8 cellular contexts compared by ENCODE assay signal in the genomic region with DNA sequence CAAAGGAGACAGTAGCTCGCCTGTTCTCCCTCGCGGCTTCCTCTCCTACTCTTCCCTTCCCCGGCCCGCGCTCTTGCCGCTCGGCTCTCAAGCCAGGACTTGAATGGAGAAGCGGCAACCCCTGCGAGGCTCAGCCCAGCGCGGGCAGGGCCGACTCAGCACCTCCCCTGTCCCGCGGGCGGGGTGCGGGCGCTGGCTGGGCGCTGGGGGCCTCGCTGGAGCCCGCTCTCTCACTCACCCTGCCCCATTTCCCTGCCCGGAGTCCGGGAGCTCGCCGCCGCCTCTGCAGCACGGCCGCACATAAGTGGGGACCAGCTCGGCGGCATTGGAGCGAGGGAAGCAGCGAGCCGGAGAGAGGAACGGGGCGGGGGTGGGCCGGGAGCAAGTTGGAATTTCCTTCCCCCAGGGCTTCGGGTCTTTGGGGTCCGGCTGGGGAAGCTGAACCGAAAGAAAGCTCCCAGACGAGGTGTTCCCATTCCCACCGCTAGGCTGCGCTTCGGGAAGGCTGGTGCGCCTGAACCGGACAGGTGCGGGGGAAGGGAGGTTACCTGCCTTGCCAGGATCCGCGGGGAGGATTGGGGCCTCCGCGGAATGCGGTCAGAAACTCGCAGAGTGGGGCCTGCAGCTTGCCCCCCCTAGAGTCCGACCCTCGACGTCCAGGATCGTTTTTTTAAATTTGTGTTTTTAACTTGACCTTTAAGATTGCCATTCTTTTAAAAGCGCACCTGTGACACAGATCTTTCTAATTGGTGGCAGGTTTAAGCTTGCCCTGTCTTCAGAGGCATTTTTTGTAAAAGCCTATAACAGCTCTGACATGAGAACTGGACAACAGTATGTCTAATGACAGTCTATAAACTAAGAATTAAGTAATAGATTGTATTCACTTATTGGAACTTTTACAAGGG. TPM values are rescaled to one million over a fixed set of nuclear protein-coding genes. Genes with fewer than 3 reads are reported as not detected.
DNase-seq lines count a peak whose midpoint lies in the region; ATAC-seq and TF ChIP-seq lines count a peak whose summit lies in the region.

A gene with protein sequence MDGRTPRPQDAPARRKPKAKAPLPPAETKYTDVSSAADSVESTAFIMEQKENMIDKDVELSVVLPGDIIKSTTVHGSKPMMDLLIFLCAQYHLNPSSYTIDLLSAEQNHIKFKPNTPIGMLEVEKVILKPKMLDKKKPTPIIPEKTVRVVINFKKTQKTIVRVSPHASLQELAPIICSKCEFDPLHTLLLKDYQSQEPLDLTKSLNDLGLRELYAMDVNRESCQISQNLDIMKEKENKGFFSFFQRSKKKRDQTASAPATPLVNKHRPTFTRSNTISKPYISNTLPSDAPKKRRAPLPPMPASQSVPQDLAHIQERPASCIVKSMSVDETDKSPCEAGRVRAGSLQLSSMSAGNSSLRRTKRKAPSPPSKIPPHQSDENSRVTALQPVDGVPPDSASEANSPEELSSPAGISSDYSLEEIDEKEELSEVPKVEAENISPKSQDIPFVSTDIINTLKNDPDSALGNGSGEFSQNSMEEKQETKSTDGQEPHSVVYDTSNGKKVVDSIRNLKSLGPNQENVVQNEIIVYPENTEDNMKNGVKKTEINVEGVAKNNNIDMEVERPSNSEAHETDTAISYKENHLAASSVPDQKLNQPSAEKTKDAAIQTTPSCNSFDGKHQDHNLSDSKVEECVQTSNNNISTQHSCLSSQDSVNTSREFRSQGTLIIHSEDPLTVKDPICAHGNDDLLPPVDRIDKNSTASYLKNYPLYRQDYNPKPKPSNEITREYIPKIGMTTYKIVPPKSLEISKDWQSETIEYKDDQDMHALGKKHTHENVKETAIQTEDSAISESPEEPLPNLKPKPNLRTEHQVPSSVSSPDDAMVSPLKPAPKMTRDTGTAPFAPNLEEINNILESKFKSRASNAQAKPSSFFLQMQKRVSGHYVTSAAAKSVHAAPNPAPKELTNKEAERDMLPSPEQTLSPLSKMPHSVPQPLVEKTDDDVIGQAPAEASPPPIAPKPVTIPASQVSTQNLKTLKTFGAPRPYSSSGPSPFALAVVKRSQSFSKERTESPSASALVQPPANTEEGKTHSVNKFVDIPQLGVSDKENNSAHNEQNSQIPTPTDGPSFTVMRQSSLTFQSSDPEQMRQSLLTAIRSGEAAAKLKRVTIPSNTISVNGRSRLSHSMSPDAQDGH (minus strand): TSS at position 105 of the 905 bp plus-strand sequence. CDS start 627 bp downstream, outside the sequence.

- ATAC-seq in GM19452 (IDR thresholded peaks at IDR 0.05; ENCODE audit: unreplicated experiment) (peak; percentile 72), HG03460 (IDR thresholded peaks at IDR 0.05; ENCODE audit: unreplicated experiment) (peak; percentile 56)

- DNase-seq in Caki2 (ENCODE audit: low read depth) (peak; percentile 80), adipocyte (ENCODE audit: low read depth) (peak; percentile 92), cardiac septum (ENCODE audit: low spot score) (peak; percentile 89), osteoblast (ENCODE audit: insufficient read length, low spot score, missing footprints) (peak; percentile 94), NCI-H69 (lab: John Stamatoyannopoulos, UW) (no peak)

- H3K4me1 ChIP-seq in OCI-LY3 (ENCODE audit: low read length) (peaks cover 22% of the 10 kb centered on the region), adipocyte (ENCODE audit: control insufficient read depth, insufficient read depth, low read length) (peaks cover 44% of the 10 kb centered on the region), osteoblast (ENCODE audit: insufficient read depth, low read length) (peaks cover 12% of the 10 kb centered on the region)

- H2AFZ ChIP-seq in OCI-LY3 (ENCODE audit: low read depth, low read length) (peak within 1 kb of the TSS; percentile 62; the same call in 1 of the 2 replicates), osteoblast (ENCODE audit: low read length) (peak within 1 kb of the TSS; percentile 95)

- peaks cover 5% of the 10 kb centered on the region; the same call in 1 of the 2 replicates for H3K79me2 ChIP-seq in OCI-LY3 (ENCODE audit: low read length)
- peaks cover 5% of the 10 kb centered on the region for H3K79me2 ChIP-seq in osteoblast (ENCODE audit: insufficient read depth, low read length)

- H3K4me3 ChIP-seq in OCI-LY3 (ENCODE audit: low read length), result peak within 1 kb of the TSS; percentile 95
- H3K4me3 ChIP-seq in adipocyte (ENCODE audit: low read length), result peak within 1 kb of the TSS; percentile 92
- H3K4me3 ChIP-seq in osteoblast (ENCODE audit: insufficient read depth, low read length), result peak within 1 kb of the TSS; percentile 86

- H3K9ac ChIP-seq in OCI-LY3 (ENCODE audit: low read length), result peak within 1 kb of the TSS; percentile 72
- H3K9ac ChIP-seq in adipocyte (ENCODE audit: low read length), result peak within 1 kb of the TSS; percentile 96

- H3K27ac ChIP-seq in OCI-LY3 (ENCODE audit: low read length) (peak within 1 kb of the TSS; percentile 19), osteoblast (ENCODE audit: low read depth, low read length) (peak within 1 kb of the TSS; percentile 6)

- no peaks in the 10 kb centered on the region for H3K36me3 ChIP-seq in OCI-LY3 (replicated peaks; ENCODE audit: low read depth, low read length)
- no peaks in the 10 kb centered on the region for H3K36me3 ChIP-seq in adipocyte (ENCODE audit: control insufficient read depth, insufficient read depth, low read length, severe bottlenecking)
- H3K36me3 ChIP-seq in osteoblast (ENCODE audit: insufficient read depth, low read length), result no peaks in the 10 kb centered on the region

- in situ Hi-C loops in Caki2 (cut with HindIII; ENCODE audit: low pct_unique_long_range_greater_than_20kb, low sequenced_read_pairs), result no loop called here

- TF ChIP-seq CTCF in OCI-LY3 (IDR thresholded peaks at IDR 0.05; ENCODE audit: low read depth, low read length) (peak; percentile 56), osteoblast (IDR thresholded peaks at IDR 0.05; ENCODE audit: extremely low read depth, low read depth, low read length) (peak; percentile 64)

- H4K20me1 ChIP-seq in OCI-LY3 (ENCODE audit: insufficient read depth, low read length) (no peaks in the 10 kb centered on the region), osteoblast (ENCODE audit: insufficient read depth, low read length) (no peaks in the 10 kb centered on the region)

- H3K27me3 ChIP-seq in OCI-LY3 (ENCODE audit: low read depth, low read length), result no peaks in the 10 kb centered on the region
- H3K27me3 ChIP-seq in adipocyte (replicated peaks; ENCODE audit: control insufficient read depth, insufficient read depth, low read length), result no peaks in the 10 kb centered on the region
- H3K27me3 ChIP-seq in osteoblast (ENCODE audit: insufficient read depth, low read length), result peaks cover 3% of the 10 kb centered on the region

- intact Hi-C loops in cardiac septum (cut with DNase I), result loop anchor here (2.0 kb wide), 3 partner anchors 57 to 103 kb away; no protein-coding TSS in a partner anchor

- no peaks in the 10 kb centered on the region for H3K9me3 ChIP-seq in OCI-LY3 (ENCODE audit: insufficient read depth, low read length)
- H3K9me3 ChIP-seq in adipocyte (ENCODE audit: control insufficient read depth, low read length), result no peaks in the 10 kb centered on the region
- no peaks in the 10 kb centered on the region for H3K9me3 ChIP-seq in osteoblast (ENCODE audit: low read depth, low read length)

- H3K4me2 ChIP-seq in OCI-LY3 (ENCODE audit: low read length), result peak within 1 kb of the TSS; percentile 98
- peak within 1 kb of the TSS; percentile 93 for H3K4me2 ChIP-seq in osteoblast (ENCODE audit: insufficient read depth, low read length)

RNA-seq across cellular contexts. Expression of the gene that starts here (rescaled TPM):
- 4.1 and 16.4 TPM in 2 replicates for total RNA-seq in Caki2 (2014; rRNA removed; shearing (Covaris generic); ENCODE audit: low replicate concordance)
- 15.0 TPM for total RNA-seq in cardiac septum
- total RNA-seq in osteoblast, result 10.9 and 17.4 TPM in 2 replicates
